ENCODE assay signal across 8 cellular contexts in the genomic region with DNA sequence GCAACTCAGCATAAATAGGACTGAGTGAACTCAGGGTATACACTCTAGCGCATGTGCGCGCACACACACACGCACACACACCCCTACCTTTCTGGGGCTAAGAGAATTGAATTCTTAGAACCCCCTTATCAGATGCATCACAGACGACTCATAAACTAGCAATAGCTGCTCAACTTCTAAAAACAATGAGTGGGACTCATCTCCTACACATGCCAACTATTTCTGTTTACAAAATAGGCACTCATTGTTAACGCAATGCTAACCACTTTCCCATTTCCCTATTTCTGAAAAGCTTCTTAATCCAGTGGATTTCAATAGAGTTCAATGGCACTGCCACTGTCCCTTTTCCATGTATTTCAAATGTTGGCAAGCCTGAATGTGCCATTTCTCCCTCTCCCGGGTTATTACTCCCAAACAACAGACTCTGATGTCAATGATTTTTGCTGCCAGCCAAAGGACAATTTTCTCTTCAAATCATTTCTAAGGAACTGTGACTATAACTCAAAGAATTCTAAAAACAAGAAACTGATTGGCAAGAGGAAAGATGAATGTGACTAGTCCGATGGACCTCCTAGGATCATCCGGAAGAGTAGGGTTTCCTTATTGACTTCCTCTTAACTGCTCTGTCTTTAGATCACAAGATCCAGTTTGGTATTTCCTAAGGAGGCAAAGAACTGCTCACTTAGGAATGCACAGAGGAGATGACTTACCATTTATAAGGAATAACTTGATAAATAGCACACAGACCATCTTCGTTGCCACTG. TPM values are rescaled to one million over a fixed set of nuclear protein-coding genes. Genes with fewer than 3 reads are reported as not detected.
A peak's percentile ranks its signal among the peaks of the same experiment; 100 is the strongest.
DNase-seq lines count a peak whose midpoint lies in the region; ATAC-seq and TF ChIP-seq lines count a peak whose summit lies in the region.

No MANE protein-coding gene starts in this region.

- H3K27me3 ChIP-seq in BLaER1 treated with 17β-estradiol and CSF1 and Interleukin-3, amounts not matched to agents 10 nM and 100 nM: peaks cover 0 to 54% (median 0%) of the 10 kb centered on the region in 11 experiments; a peak in 5 of 22 replicates
- H3K27me3 ChIP-seq in OCI-LY1 (ENCODE audit: insufficient read depth, low read length) (no peaks in the 10 kb centered on the region), right cardiac atrium (ENCODE audit: control insufficient read depth, insufficient read depth) (no peaks in the 10 kb centered on the region)

- H3K9me3 ChIP-seq in BLaER1 treated with 17β-estradiol and CSF1 and Interleukin-3, amounts not matched to agents 10 nM and 100 nM (replicated peaks in 1 of 11): no peaks in the 10 kb centered on the region
- H3K9me3 ChIP-seq in OCI-LY1 (ENCODE audit: low read length) (no peaks in the 10 kb centered on the region), right cardiac atrium (ENCODE audit: control insufficient read depth, low read length) (no peaks in the 10 kb centered on the region)

- peak overlapping the region in 8 of 11 experiments; percentile 23 to 80 (median 58); a peak in 13 of 22 replicates for H3K27ac ChIP-seq in BLaER1 treated with 17β-estradiol and CSF1 and Interleukin-3, amounts not matched to agents 10 nM and 100 nM
- peak overlapping the region; percentile 99 for H3K27ac ChIP-seq in OCI-LY1 (ENCODE audit: low read depth, low read length, poor library complexity, severe bottlenecking)
- H3K27ac ChIP-seq in right cardiac atrium (ENCODE audit: low read length): no peak overlapping the region

- peaks cover 14% of the 10 kb centered on the region; the same call in 1 of the 2 replicates for H3F3A ChIP-seq in OCI-LY1 (ENCODE audit: insufficient read depth, low read length)

- peaks cover 4% of the 10 kb centered on the region; the same call in 1 of the 2 replicates for H3K79me2 ChIP-seq in OCI-LY1 (ENCODE audit: insufficient read depth, low read length)

- H3K9ac ChIP-seq in BLaER1 treated with 17β-estradiol and CSF1 and Interleukin-3, amounts not matched to agents 10 nM and 100 nM: peak overlapping the region in 1 of 11 experiments; percentile 12; a peak in 2 of 22 replicates
- peak overlapping the region; percentile 59 for H3K9ac ChIP-seq in OCI-LY1 (ENCODE audit: low read length)

- H2AFZ ChIP-seq in OCI-LY1 (ENCODE audit: low read length): no peak overlapping the region

- no peak for TF ChIP-seq CTCF in OCI-LY1 (IDR thresholded peaks at IDR 0.05; ENCODE audit: low read length)

- peak overlapping the region; percentile 72 to 89 (median 85) for H3K4me2 ChIP-seq in BLaER1 treated with 17β-estradiol and CSF1 and Interleukin-3, amounts not matched to agents 10 nM and 100 nM
- peak overlapping the region; percentile 75 for H3K4me2 ChIP-seq in OCI-LY1 (ENCODE audit: low read length)

- WGBS in right cardiac atrium: 80% methylated on average over 10 of the region's 10 CpGs

- intact Hi-C loops in right cardiac atrium (cut with DNase I): no loop called here

- peak; percentile 50 to 64 for DNase-seq in activated T-helper 1 cell treated with anti-CD3 and anti-CD28 coated beads, Interleukin-2, amount 50 U/mL, for 16 hours (ENCODE audit: low read depth in 1 of 2, low spot score in 1 of 2)
- peak; percentile 73 for DNase-seq in globus pallidus (ENCODE audit: low spot score)
- DNase-seq in stimulated activated CD4-positive, alpha-beta T cell treated with anti-CD3 and anti-CD28 coated beads, TNF-alpha, amount 100 ng/mL, for 48 hours (ENCODE audit: low read depth in 3 of 3): peak in 2 of 3 donors; percentile 49 to 51
- DNase-seq in D341Med (ENCODE audit: low spot score): no peak
- no peak for DNase-seq in right cardiac atrium

- peaks cover 63 to 97% (median 89%) of the 10 kb centered on the region in 10 experiments for H3K4me1 ChIP-seq in BLaER1 treated with 17β-estradiol and CSF1 and Interleukin-3, amounts not matched to agents 10 nM and 100 nM
- peaks cover 97% of the 10 kb centered on the region for H3K4me1 ChIP-seq in OCI-LY1 (ENCODE audit: insufficient read depth, low read length, severe bottlenecking)
- peaks cover 3% of the 10 kb centered on the region for H3K4me1 ChIP-seq in right cardiac atrium (ENCODE audit: control insufficient read depth, insufficient read depth, low read length)

- H4K20me1 ChIP-seq in BLaER1 treated with 17β-estradiol and CSF1 and Interleukin-3, amounts not matched to agents 10 nM and 100 nM: peaks cover 35 to 99% (median 75%) of the 10 kb centered on the region in 11 experiments; a peak in 20 of 22 replicates
- no peaks in the 10 kb centered on the region for H4K20me1 ChIP-seq in OCI-LY1 (ENCODE audit: insufficient read depth, low read length)

- ATAC-seq in HG02870 (IDR thresholded peaks at IDR 0.05; ENCODE audit: unreplicated experiment) (no peak), right cardiac atrium (no peak)

- H3K36me3 ChIP-seq in BLaER1 treated with 17β-estradiol and CSF1 and Interleukin-3, amounts not matched to agents 10 nM and 100 nM: peaks cover 0 to 90% (median 65%) of the 10 kb centered on the region in 11 experiments; a peak in 19 of 22 replicates
- H3K36me3 ChIP-seq in OCI-LY1 (ENCODE audit: insufficient read depth, low read length): peaks cover 69% of the 10 kb centered on the region

- peak overlapping the region in 2 of 10 experiments; percentile 1 to 5; a peak in 3 of 20 replicates for H3K4me3 ChIP-seq in BLaER1 treated with 17β-estradiol and CSF1 and Interleukin-3, amounts not matched to agents 10 nM and 100 nM
- H3K4me3 ChIP-seq in OCI-LY1 (ENCODE audit: low read depth, low read length, poor library complexity, severe bottlenecking) (no peak overlapping the region), right cardiac atrium (ENCODE audit: low read length) (no peak overlapping the region)

- H3K9me2 ChIP-seq in OCI-LY1 (ENCODE audit: low read depth, low read length): no peaks in the 10 kb centered on the region

RNA-seq across cellular contexts. Expression of gene SLC38A1, which starts 48.8 kb away (rescaled TPM):
- 10 to 100 TPM; 53.5 to 82.4 (median 65.7) TPM for total RNA-seq in right cardiac atrium
- polyA plus RNA-seq in right cardiac atrium: 20.8 TPM

Comparison
In these comparisons a context has a peak if more than half of its experiments do, and no peak if none do; other contexts are left out.
1. DNase-seq: peak in activated T-helper 1 cell treated with anti-CD3 and anti-CD28 coated beads, Interleukin-2, amount 50 U/mL, for 16 hours (2 of 2), globus pallidus (single experiment) and stimulated activated CD4-positive, alpha-beta T cell treated with anti-CD3 and anti-CD28 coated beads, TNF-alpha, amount 100 ng/mL, for 48 hours (2 of 3); none in D341Med (single experiment) and right cardiac atrium (0 of 3).